12 cellular contexts compared by ENCODE assay signal in the genomic region with DNA sequence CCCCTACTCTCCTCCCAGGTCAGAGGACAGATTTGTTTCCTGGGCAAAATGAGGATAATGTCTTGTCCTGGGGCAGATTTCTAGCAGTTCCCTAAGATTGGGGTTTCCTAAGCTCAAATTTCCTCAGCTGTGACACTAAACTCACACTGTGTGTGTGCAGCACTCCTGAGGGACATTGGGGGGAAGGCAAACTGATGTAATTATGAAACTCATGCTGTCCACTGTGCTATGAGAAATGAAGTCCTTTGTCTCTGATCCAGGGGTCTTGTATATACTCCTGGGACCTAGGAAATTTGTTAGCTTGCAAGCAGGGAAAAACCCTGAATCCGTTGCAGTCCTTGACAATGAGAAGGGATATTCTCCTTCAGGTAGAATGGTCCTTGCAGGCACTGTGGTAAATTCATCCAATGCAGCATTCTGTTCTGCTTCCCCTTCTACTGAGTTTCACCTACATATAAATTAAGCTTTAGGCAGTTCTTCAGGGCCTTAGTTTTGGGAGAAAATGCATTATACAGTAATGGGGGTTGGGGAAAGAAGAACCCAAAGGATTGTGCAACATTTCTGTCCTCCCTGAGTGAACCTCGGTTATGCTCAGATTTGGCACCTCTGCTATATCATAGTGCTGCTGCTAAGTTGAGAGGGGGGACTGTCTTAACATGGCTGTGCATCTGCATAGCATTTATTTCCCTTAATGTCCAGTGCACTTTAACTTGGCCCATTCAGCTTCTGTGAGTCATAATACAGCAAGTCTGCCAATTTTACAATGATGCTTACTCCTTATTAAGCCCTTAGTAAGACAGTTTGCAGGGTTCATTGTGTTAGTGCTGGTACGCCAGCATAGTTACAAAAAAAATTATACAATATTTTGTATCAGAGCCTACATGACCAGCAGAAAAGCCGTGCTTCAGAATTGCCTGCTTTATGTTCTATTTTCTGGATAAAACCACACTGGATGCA.
DNase-seq lines count a peak whose midpoint lies in the region; ATAC-seq, FAIRE-seq and TF ChIP-seq lines count a peak whose summit lies in the region.
"Had no signal": no experiment of that assay in that cellular context is flagged by ENCODE, and none has a peak within 500 bp of the region (broad histone marks: within the 10 kb centered on the region; RNA-seq: fewer than 3 reads in every experiment).

No MANE protein-coding gene starts in this region.

- no peak overlapping the region for H2BK15ac ChIP-seq in mesendoderm (replicated peaks; ENCODE audit: low read depth)

- DNase-seq in ELR (ENCODE audit: low read depth) (peak; percentile 72), RWPE1 (ENCODE audit: low spot score) (peak; percentile 21), fibroblast of peridontal ligament (ENCODE audit: extremely low read depth) (peak; percentile 90), pancreas (no peak), mesendoderm (no peak), KG1 (lab: John Stamatoyannopoulos, UW) (no peak), RCC 7860 (ENCODE audit: low spot score) (no peak), pons (ENCODE audit: low spot score) (no peak)
- DNase-seq: activated T-cell treated with anti-CD3 and anti-CD28 coated beads, Interleukin-2, amount 50 U/mL, for 72 hours; COR-L47; WERI-Rb-1 had no signal

- no peaks in the 10 kb centered on the region for H3K9me3 ChIP-seq in pancreas

- ATAC-seq in pancreas = peak in 3 of 4 donors; percentile 27 to 58 (median 56)
- ATAC-seq: activated T-cell treated with anti-CD3 and anti-CD28 coated beads, Interleukin-2, amount 50 U/mL, for 72 hours had no signal

- H3K27ac ChIP-seq in RWPE1 (no peak overlapping the region), pancreas (no peak overlapping the region), mesendoderm (ENCODE audit: low read depth, low read length) (no peak overlapping the region)
- H3K27ac ChIP-seq: WERI-Rb-1 had no signal

- H3K56ac ChIP-seq in mesendoderm (ENCODE audit: low read length) = no peak overlapping the region

- no peak overlapping the region for H2BK120ac ChIP-seq in mesendoderm (ENCODE audit: low read depth, low read length)

- H3K4me3 ChIP-seq in pancreas = no peak overlapping the region
- no peak overlapping the region for H3K4me3 ChIP-seq in mesendoderm (ENCODE audit: low read length)

- WGBS in pancreas, 2 donors = 88 to 89% methylated on average over 4 of the region's 4 CpGs
- no CpG with 5 or more reads among the region's 4 CpGs for WGBS in mesendoderm (ENCODE audit: extremely low coverage, insufficient coverage, low lambda C conversion rate)

- POLR2A ChIA-PET in RWPE1 (lab: Yijun Ruan, JAX; ENCODE audit: low non-redundant PET) = no interaction called here

- H2BK5ac ChIP-seq in mesendoderm (ENCODE audit: low read length) = no peak overlapping the region

- no peaks in the 10 kb centered on the region for H3K27me3 ChIP-seq in pancreas
- no peaks in the 10 kb centered on the region for H3K27me3 ChIP-seq in mesendoderm (ENCODE audit: insufficient read depth, low read length, poor library complexity)

- H4K5ac ChIP-seq in mesendoderm (ENCODE audit: low read length) = no peak overlapping the region

- H3K36me3 ChIP-seq in pancreas (no peaks in the 10 kb centered on the region), mesendoderm (ENCODE audit: control insufficient read depth, insufficient read depth, low read length) (no peaks in the 10 kb centered on the region)
- H3K36me3 ChIP-seq: WERI-Rb-1 had no signal

- intact Hi-C loops in pancreas (cut with DNase I) = no loop called here

- no peak for FAIRE-seq in pancreas (lab: Jason Lieb, UNC)
- no peak for FAIRE-seq in RCC 7860 (lab: Jason Lieb, UNC)
- FAIRE-seq: colon had no signal

- H3K4ac ChIP-seq in mesendoderm (ENCODE audit: low read depth, low read length) = no peak overlapping the region

- no peak overlapping the region for H2AK5ac ChIP-seq in mesendoderm (ENCODE audit: low read length)

- H3K4me2 ChIP-seq in mesendoderm (ENCODE audit: low read length) = no peak overlapping the region

- H3K79me2 ChIP-seq in mesendoderm (ENCODE audit: control insufficient read depth, insufficient read depth, low read length) = no peaks in the 10 kb centered on the region

- CTCF ChIA-PET in RWPE1 (lab: Yijun Ruan, JAX) = interaction anchor here (0.7 kb wide), 1 partner anchor 259 kb away, joined by 3 read pairs; no protein-coding TSS in a partner anchor

- no peak overlapping the region for H4K8ac ChIP-seq in mesendoderm (ENCODE audit: low read depth, low read length)

- H3K18ac ChIP-seq in mesendoderm (ENCODE audit: low read length) = no peak overlapping the region

- H3K79me1 ChIP-seq in mesendoderm (ENCODE audit: low read length) = no peaks in the 10 kb centered on the region

- no peak for TF ChIP-seq CTCF in RWPE1 (conservative IDR thresholded peaks at IDR 0.05; ENCODE audit: low read depth)
- TF ChIP-seq CTCF in pancreas (IDR thresholded peaks at IDR 0.05) = no peak

- H3K9ac ChIP-seq in mesendoderm (ENCODE audit: low read length) = no peak overlapping the region

- H3K4me1 ChIP-seq in pancreas (no peaks in the 10 kb centered on the region), mesendoderm (ENCODE audit: control insufficient read depth, low read depth, low read length) (no peaks in the 10 kb centered on the region)

- no peak overlapping the region for H3K23ac ChIP-seq in mesendoderm (ENCODE audit: low read length)

Comparison
In these comparisons a context has a peak if more than half of its experiments do, and no peak if none do; other contexts are left out.
1. DNase-seq: peak in ELR (single experiment), RWPE1 (single experiment) and fibroblast of peridontal ligament (single experiment); none in pancreas (0 of 6), mesendoderm (single experiment), KG1 (single experiment), RCC 7860 (single experiment) and pons (single experiment).